ENCODE assay signal across 17 cellular contexts in genomic region chr17:51434434-51435170, GRCh38.
A peak's percentile ranks its signal among the peaks of the same experiment; 100 is the strongest.
DNase-seq lines count a peak whose midpoint lies in the region.
"Had no signal": no experiment of that assay in that cellular context is flagged by ENCODE, and none has a peak within 500 bp of the region (broad histone marks: within the 10 kb centered on the region; RNA-seq: fewer than 3 reads in every experiment).

No MANE protein-coding gene starts in this region.

- no peak overlapping the region for H3K27ac ChIP-seq in CD4-positive, alpha-beta memory T cell (ENCODE audit: low read depth, low read length)
- H3K27ac ChIP-seq in epithelial cell of prostate: peak overlapping the region; percentile 15
- H3K27ac ChIP-seq: tibial nerve had no signal

- peak overlapping the region; percentile 19 to 93 (median 73) for H3K27ac Mint-ChIP-seq in CD4-positive, alpha-beta memory T cell
- H3K27ac Mint-ChIP-seq: B cell, IgD-negative memory B cell had no signal

- DNase-seq in A172 (ENCODE audit: low spot score) (peak; percentile 97), RKO (ENCODE audit: low spot score) (peak; percentile 14), epithelial cell of prostate (ENCODE audit: low read depth, low spot score) (peak; percentile 29), hippocampal formation (lab: John Stamatoyannopoulos, UW) (no peak), NCI-H1105 treated with DMSO at 0.1 percent for 48 hours (lab: John Stamatoyannopoulos, UW) (no peak), KBM-7 (no peak), UCSD-AML1 (lab: John Stamatoyannopoulos, UW; ENCODE audit: unreplicated experiment) (no peak)
- DNase-seq in CD4-positive, alpha-beta memory T cell: no peak
- DNase-seq: activated CD8-positive, alpha-beta memory T cell treated with anti-CD3 and anti-CD28 coated beads, Interleukin-2, amount 50 U/mL, for 4 hours; glutamatergic neuron; NCI-H1694; NCI-H774; stimulated activated CD8-positive, alpha-beta memory T cell treated with anti-CD3 and anti-CD28 coated beads, Interleukin-4, amount 100 ng/mL, for 48 hours had no signal

- H3K4me3 Mint-ChIP-seq in CD4-positive, alpha-beta memory T cell: peak overlapping the region in 7 of 8 donors; percentile 11 to 87 (median 33)
- H3K4me3 Mint-ChIP-seq: B cell; central memory CD8-positive, alpha-beta T cell; IgD-negative memory B cell had no signal

- no peaks in the 10 kb centered on the region for H3K9me3 Mint-ChIP-seq in CD4-positive, alpha-beta memory T cell
- H3K9me3 Mint-ChIP-seq: central memory CD8-positive, alpha-beta T cell; IgD-negative memory B cell had no signal

- peaks cover 62% of the 10 kb centered on the region for H3K4me1 ChIP-seq in CD4-positive, alpha-beta memory T cell (ENCODE audit: insufficient read depth, low read length)
- H3K4me1 ChIP-seq: tibial nerve had no signal

- intact Hi-C loops in CD4-positive, alpha-beta memory T cell (cut with micrococcal nuclease): loop anchor here (1.0 kb wide), 1 partner anchor 63 kb away; no protein-coding TSS in a partner anchor

- H3K27me3 Mint-ChIP-seq in CD4-positive, alpha-beta memory T cell: no peaks in the 10 kb centered on the region

- CTCF ChIA-PET in CD4-positive, alpha-beta memory T cell (lab: Charles Lee; ENCODE audit: partially characterized antibody): interaction anchor here (1.1 to 2.5 kb wide), 9 partner anchors 9 to 200 kb away, joined by 3 to 21 read pairs (median 5); no protein-coding TSS in a partner anchor

- no peaks in the 10 kb centered on the region for H3K36me3 Mint-ChIP-seq in CD4-positive, alpha-beta memory T cell
- H3K36me3 Mint-ChIP-seq: IgD-negative memory B cell had no signal

- peaks cover 36 to 68% (median 49%) of the 10 kb centered on the region in 4 donors for H3K4me1 Mint-ChIP-seq in CD4-positive, alpha-beta memory T cell
- H3K4me1 Mint-ChIP-seq: B cell; central memory CD8-positive, alpha-beta T cell; IgD-negative memory B cell had no signal

- no peak overlapping the region for H3K4me3 ChIP-seq in CD4-positive, alpha-beta memory T cell (ENCODE audit: low read length in 2 of 2)
- H3K4me3 ChIP-seq: tibial nerve had no signal

- no peaks in the 10 kb centered on the region for H3K9me3 ChIP-seq in CD4-positive, alpha-beta memory T cell (ENCODE audit: control insufficient read depth in 1 of 2, low read length in 2 of 2)
- H3K9me3 ChIP-seq: tibial nerve had no signal

- no peaks in the 10 kb centered on the region for H3K27me3 ChIP-seq in CD4-positive, alpha-beta memory T cell (ENCODE audit: insufficient read depth, low read length)
- H3K27me3 ChIP-seq: tibial nerve had no signal

- POLR2A ChIA-PET in CD4-positive, alpha-beta memory T cell (lab: Charles Lee; ENCODE audit: partially characterized antibody): no interaction called here

- no peaks in the 10 kb centered on the region for H3K36me3 ChIP-seq in CD4-positive, alpha-beta memory T cell (ENCODE audit: insufficient read depth, low read length)
- H3K36me3 ChIP-seq: tibial nerve had no signal

- in situ Hi-C loops in KBM-7 (cut with MboI; ENCODE audit: low pct_unique_long_range_greater_than_20kb, low sequenced_read_pairs): no loop called here

Comparison
In these comparisons a context has a peak if more than half of its experiments do, and no peak if none do; other contexts are left out.
1. DNase-seq: peak in A172 (single experiment), RKO (single experiment) and epithelial cell of prostate (single experiment); none in CD4-positive, alpha-beta memory T cell (0 of 5), hippocampal formation (0 of 2), NCI-H1105 treated with DMSO at 0.1 percent for 48 hours (single experiment), KBM-7 (single experiment) and UCSD-AML1 (single experiment).